16 cellular contexts compared by ENCODE assay signal in the genomic region with DNA sequence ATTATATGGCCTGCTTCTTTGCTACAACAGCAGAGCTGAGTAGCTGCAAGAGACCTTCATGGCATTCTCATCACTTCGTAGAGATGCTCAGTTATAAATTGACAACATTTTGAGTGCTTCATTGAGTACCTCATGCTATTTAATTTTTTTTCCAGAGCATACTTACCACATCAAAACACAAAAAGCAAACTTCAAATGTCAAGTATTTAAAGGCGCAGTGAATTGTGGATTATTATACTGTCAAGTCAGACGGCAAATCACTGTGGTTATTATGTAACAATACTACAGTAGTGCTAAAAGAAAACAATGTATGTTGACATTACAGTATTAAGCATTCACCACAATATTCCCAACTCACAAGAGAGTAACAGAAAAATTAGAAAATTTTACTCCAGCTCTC. TPM values are rescaled to one million over a fixed set of nuclear protein-coding genes. Genes with fewer than 3 reads are reported as not detected.
DNase-seq lines count a peak whose midpoint lies in the region; ATAC-seq, FAIRE-seq and TF ChIP-seq lines count a peak whose summit lies in the region.
"Had no signal": no experiment of that assay in that cellular context is flagged by ENCODE, and none has a peak within 500 bp of the region (broad histone marks: within the 10 kb centered on the region; RNA-seq: fewer than 3 reads in every experiment).

No MANE protein-coding gene starts in this region.

- no peak for TF ChIP-seq CTCF in CD4-positive, alpha-beta T cell (IDR thresholded peaks at IDR 0.05)
- no peak for TF ChIP-seq CTCF in endothelial cell of umbilical vein (IDR thresholded peaks at IDR 0.05; ENCODE audit: extremely low read depth in 1 of 2, insufficient read depth in 1 of 2, low read depth in 1 of 2, low read length in 2 of 2)

- H3K36me3 ChIP-seq in endothelial cell of umbilical vein (ENCODE audit: control insufficient read depth in 2 of 2, extremely low read depth in 1 of 2, insufficient read depth in 2 of 2, low read length in 2 of 2): peaks cover 0 to 2% of the 10 kb centered on the region in 2 experiments

- intact Hi-C loops in CD4-positive, alpha-beta T cell (cut with DNase I, micrococcal nuclease): no loop called here
- intact Hi-C loops in endothelial cell of umbilical vein (cut with micrococcal nuclease): no loop called here

- FAIRE-seq in endothelial cell of umbilical vein (lab: Jason Lieb, UNC): peak; percentile 15

- H3K79me2 ChIP-seq in endothelial cell of umbilical vein (ENCODE audit: control insufficient read depth, insufficient read depth, low read length): no peaks in the 10 kb centered on the region

- no TSS peak for BruUV-seq in endothelial cell of umbilical vein (replicated peaks; lab: Mats Ljungman, UMichigan)

- H3K9me1 ChIP-seq in endothelial cell of umbilical vein (replicated peaks; ENCODE audit: control insufficient read depth, extremely low read depth, insufficient read depth, low read length): no peaks in the 10 kb centered on the region

- peak overlapping the region; percentile 43 for H3K4me3 Mint-ChIP-seq in CD4-positive, alpha-beta T cell
- H3K4me3 Mint-ChIP-seq in activated T-cell treated with anti-CD3 and anti-CD28 coated beads, Interleukin-2, amount 50 U/mL, for 72 hours: no peak overlapping the region
- H3K4me3 Mint-ChIP-seq: H9 had no signal

- CTCF ChIA-PET in CD4-positive, alpha-beta T cell (lab: Charles Lee): no interaction called here
- CTCF ChIA-PET in endothelial cell of umbilical vein (lab: Charles Lee): interaction anchor here (1.3 to 1.4 kb wide), 2 partner anchors 17 to 121 kb away, joined by 3 read pairs; no protein-coding TSS in a partner anchor

- H3K9me3 Mint-ChIP-seq in CD4-positive, alpha-beta T cell: no peaks in the 10 kb centered on the region
- H3K9me3 Mint-ChIP-seq in activated T-cell treated with anti-CD3 and anti-CD28 coated beads, Interleukin-2, amount 50 U/mL, for 72 hours: no peaks in the 10 kb centered on the region
- H3K9me3 Mint-ChIP-seq: H9 had no signal

- no peak overlapping the region for H3K9ac ChIP-seq in endothelial cell of umbilical vein (replicated peaks; ENCODE audit: extremely low read depth, insufficient read depth, low read length)

- TF ChIP-seq POLR2A in endothelial cell of umbilical vein (IDR thresholded peaks at IDR 0.05; ENCODE audit: low read depth, low read length): no peak

- peaks cover 42% of the 10 kb centered on the region for H3K36me3 Mint-ChIP-seq in CD4-positive, alpha-beta T cell (ENCODE audit: low read depth)
- peaks cover 4 to 30% of the 10 kb centered on the region in 2 donors for H3K36me3 Mint-ChIP-seq in activated T-cell treated with anti-CD3 and anti-CD28 coated beads, Interleukin-2, amount 50 U/mL, for 72 hours (ENCODE audit: insufficient read depth in 2 of 2)

- H2AFZ ChIP-seq in endothelial cell of umbilical vein (ENCODE audit: low read depth, low read length): no peak overlapping the region

- dilution Hi-C loops in endothelial cell of umbilical vein (cut with MboI; ENCODE audit: extremely low pct_ligation_motif_present, low sequenced_read_pairs): no loop called here

- no peaks in the 10 kb centered on the region for H3K9me3 ChIP-seq in CD4-positive, alpha-beta T cell (ENCODE audit: control insufficient read depth, low read length)
- H3K9me3 ChIP-seq in endothelial cell of umbilical vein (replicated peaks; ENCODE audit: control insufficient read depth, insufficient read depth, low read length): no peaks in the 10 kb centered on the region
- H3K9me3 ChIP-seq: Caco-2 had no signal

- no peak overlapping the region for H3K4me2 ChIP-seq in endothelial cell of umbilical vein (ENCODE audit: insufficient read depth, low read length)

- no peaks in the 10 kb centered on the region for H3K27me3 ChIP-seq in CD4-positive, alpha-beta T cell (ENCODE audit: control insufficient read depth, insufficient read depth, low read length)
- no peaks in the 10 kb centered on the region for H3K27me3 ChIP-seq in endothelial cell of umbilical vein (ENCODE audit: control insufficient read depth in 2 of 2, insufficient read depth in 2 of 2, low read length in 2 of 2)

- H3K4me1 ChIP-seq in endothelial cell of umbilical vein (ENCODE audit: control insufficient read depth, extremely low read depth, insufficient read depth, low read length): no peaks in the 10 kb centered on the region
- H3K4me1 ChIP-seq: Caco-2 had no signal

- H3K4me3 ChIP-seq in endothelial cell of umbilical vein (replicated peaks in 1 of 3; ENCODE audit: insufficient read depth in 1 of 3, low read depth in 1 of 3, low read length in 3 of 3): no peak overlapping the region

- POLR2A ChIA-PET in CD4-positive, alpha-beta T cell (lab: Charles Lee): interaction anchor here (0.6 to 3.0 kb wide), 5 partner anchors 12 to 121 kb away, joined by 3 to 16 read pairs (median 6); partner anchors contain the start of gene ZC3H8
- POLR2A ChIA-PET in endothelial cell of umbilical vein (lab: Charles Lee): no interaction called here

- DNase-seq in CD4-positive, alpha-beta T cell: no peak
- DNase-seq in DMS79 treated with DMSO at 0.1 percent for 48 hours (lab: John Stamatoyannopoulos, UW) (peak; percentile 48), NCI-H2107 treated with DMSO at 0.1 percent for 48 hours (lab: John Stamatoyannopoulos, UW; ENCODE audit: unreplicated experiment) (peak; percentile 11), endothelial cell of umbilical vein (ENCODE audit: low read depth, low spot score) (no peak), T-helper 2 cell (no peak), anterior cingulate cortex (lab: John Stamatoyannopoulos, UW) (no peak)
- no peak for DNase-seq in activated T-cell treated with anti-CD3 and anti-CD28 coated beads, Interleukin-2, amount 50 U/mL, for 72 hours
- DNase-seq: C1 segment of cervical spinal cord, Caco-2, H9, MV-4-11, NCI-H146, NCI-H2171, PC-3 had no signal

- no peaks in the 10 kb centered on the region for H4K20me1 ChIP-seq in endothelial cell of umbilical vein (replicated peaks; ENCODE audit: control insufficient read depth, extremely low read depth, insufficient read depth, low read length)

- no peak overlapping the region for H3K27ac ChIP-seq in CD4-positive, alpha-beta T cell (ENCODE audit: low read depth, low read length)
- H3K27ac ChIP-seq in endothelial cell of umbilical vein (ENCODE audit: insufficient read depth, low read depth, low read length): no peak overlapping the region
- H3K27ac ChIP-seq: HL-60, RWPE1 had no signal

- peak overlapping the region; percentile 68 for H3K27ac Mint-ChIP-seq in CD4-positive, alpha-beta T cell
- H3K27ac Mint-ChIP-seq in activated T-cell treated with anti-CD3 and anti-CD28 coated beads, Interleukin-2, amount 50 U/mL, for 72 hours: no peak overlapping the region
- H3K27ac Mint-ChIP-seq: H9 had no signal

- no peaks in the 10 kb centered on the region for H3K27me3 Mint-ChIP-seq in CD4-positive, alpha-beta T cell
- H3K27me3 Mint-ChIP-seq in activated T-cell treated with anti-CD3 and anti-CD28 coated beads, Interleukin-2, amount 50 U/mL, for 72 hours (ENCODE audit: low read depth): no peaks in the 10 kb centered on the region

- peak; percentile 77 for ATAC-seq in CD4-positive, alpha-beta T cell (ENCODE audit: poor library complexity)
- ATAC-seq in activated T-cell treated with anti-CD3 and anti-CD28 coated beads, Interleukin-2, amount 50 U/mL, for 72 hours (replicated peaks in 1 of 2): no peak
- ATAC-seq: PC-3 had no signal

- H3K4me1 Mint-ChIP-seq in CD4-positive, alpha-beta T cell (ENCODE audit: low read depth): peaks cover 63% of the 10 kb centered on the region
- H3K4me1 Mint-ChIP-seq in activated T-cell treated with anti-CD3 and anti-CD28 coated beads, Interleukin-2, amount 50 U/mL, for 72 hours (ENCODE audit: low read depth): peaks cover 48% of the 10 kb centered on the region
- H3K4me1 Mint-ChIP-seq: H9 had no signal

TF ChIP-seq in endothelial cell of umbilical vein, 7 proteins besides CTCF, POLR2A, EP300 and RAD21:
- TF ChIP-seq FOS (IDR thresholded peaks at IDR 0.05; ENCODE audit: borderline replicate concordance, insufficient read depth, low read length) (no peak), POLR2AphosphoS5 (IDR thresholded peaks at IDR 0.05; ENCODE audit: insufficient read depth, low read depth, low read length) (no peak)

RNA-seq across cellular contexts. Expression of gene ZC3H8, which starts 12.5 kb away (rescaled TPM):
- total RNA-seq in CD4-positive, alpha-beta T cell: 10 to 100 TPM; 10.2 to 16.2 TPM
- 7.1 and 7.8 TPM in 2 replicates for total RNA-seq in endothelial cell of umbilical vein
- polyA plus RNA-seq in endothelial cell of umbilical vein: 0.95 and 1.4 TPM in 2 replicates
- 1.8 and 2.5 TPM in 2 replicates for polyA plus RNA-seq in endothelial cell of umbilical vein (2011; cell fraction: cytosol; rRNA removed)
- 4.5 and 11.2 TPM in 2 replicates for polyA plus RNA-seq in endothelial cell of umbilical vein (2011; cell fraction: nucleus; rRNA removed)
- 7.8 and 9.3 TPM in 2 replicates for polyA plus RNA-seq in endothelial cell of umbilical vein (2012)
- polyA minus RNA-seq in endothelial cell of umbilical vein: 1.4 and 1.8 TPM in 2 replicates
- polyA minus RNA-seq in endothelial cell of umbilical vein (2011; cell fraction: cytosol; rRNA and poly(A)+ RNA removed): 1.8 TPM
- 3.8 and 6.3 TPM in 2 replicates for polyA minus RNA-seq in endothelial cell of umbilical vein (2011; cell fraction: nucleus; rRNA and poly(A)+ RNA removed)
- 10 to 100 TPM; 23.6 to 31.7 TPM for total RNA-seq in activated T-cell treated with anti-CD3 and anti-CD28 coated beads, Interleukin-2, amount 50 U/mL, for 72 hours

RNA-seq across cellular contexts. Expression of gene ZC3H6, which starts 33.0 kb away (rescaled TPM):
- 10 to 100 TPM; 18.0 to 21.4 TPM for total RNA-seq in CD4-positive, alpha-beta T cell
- 2.5 and 3.0 TPM in 2 replicates for total RNA-seq in endothelial cell of umbilical vein
- 0.43 and 0.46 TPM in 2 replicates for polyA plus RNA-seq in endothelial cell of umbilical vein
- polyA plus RNA-seq in endothelial cell of umbilical vein (2011; cell fraction: cytosol; rRNA removed): 0.41 and 0.62 TPM in 2 replicates
- polyA plus RNA-seq in endothelial cell of umbilical vein (2011; cell fraction: nucleus; rRNA removed): 1.2 and 1.5 TPM in 2 replicates
- polyA plus RNA-seq in endothelial cell of umbilical vein (2012): 1.4 and 2.0 TPM in 2 replicates
- polyA minus RNA-seq in endothelial cell of umbilical vein: 2.2 and 2.5 TPM in 2 replicates
- 0.72 TPM for polyA minus RNA-seq in endothelial cell of umbilical vein (2011; cell fraction: cytosol; rRNA and poly(A)+ RNA removed)
- 1.4 and 1.6 TPM in 2 replicates for polyA minus RNA-seq in endothelial cell of umbilical vein (2011; cell fraction: nucleus; rRNA and poly(A)+ RNA removed)
- total RNA-seq in activated T-cell treated with anti-CD3 and anti-CD28 coated beads, Interleukin-2, amount 50 U/mL, for 72 hours: 10 to 100 TPM; 26.3 to 30.7 TPM

Comparison
In these comparisons a context has a peak if more than half of its experiments do, and no peak if none do; other contexts are left out.
1. DNase-seq: peak in DMS79 treated with DMSO at 0.1 percent for 48 hours (single experiment) and NCI-H2107 treated with DMSO at 0.1 percent for 48 hours (single experiment); none in CD4-positive, alpha-beta T cell (0 of 10), endothelial cell of umbilical vein (single experiment), activated T-cell treated with anti-CD3 and anti-CD28 coated beads, Interleukin-2, amount 50 U/mL, for 72 hours (0 of 2), T-helper 2 cell (0 of 5) and anterior cingulate cortex (0 of 58).